9 cellular contexts compared by ENCODE assay signal in the genomic region with DNA sequence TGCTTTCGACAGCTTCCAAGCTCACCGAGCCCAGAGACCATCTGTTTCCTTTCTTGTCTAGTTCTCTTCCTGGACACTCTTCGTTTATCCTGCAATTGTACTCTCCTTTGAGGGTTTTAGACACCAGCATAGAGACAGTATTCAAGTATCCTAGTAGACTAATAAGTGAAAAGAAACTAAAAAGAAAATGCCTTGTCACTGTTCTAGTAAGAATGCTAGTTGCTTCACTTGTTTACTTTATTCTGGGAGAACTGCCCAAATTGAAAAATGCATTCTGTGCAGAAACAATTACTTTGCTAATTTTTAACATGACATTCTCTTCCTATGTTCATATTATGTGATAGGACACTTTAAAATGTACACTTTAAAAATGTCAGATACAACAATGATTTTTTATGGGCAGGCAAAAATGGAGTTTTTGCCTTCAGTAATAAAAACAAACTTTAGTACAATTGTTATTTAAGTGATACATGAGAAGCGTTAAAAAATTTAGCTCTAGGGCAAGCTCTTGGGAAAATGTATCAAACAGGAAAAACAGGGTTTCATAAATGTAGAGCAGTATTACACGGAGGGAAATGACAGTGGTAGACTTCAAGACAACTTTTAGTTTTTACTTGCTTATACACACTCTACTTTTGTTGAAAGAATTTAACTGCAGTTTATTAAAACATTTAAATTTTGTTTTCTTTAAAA. TPM values are rescaled to one million over a fixed set of nuclear protein-coding genes. Genes with fewer than 3 reads are reported as not detected.
A peak's percentile ranks its signal among the peaks of the same experiment; 100 is the strongest.
DNase-seq lines count a peak whose midpoint lies in the region; ATAC-seq, FAIRE-seq and TF ChIP-seq lines count a peak whose summit lies in the region.
"Had no signal": no experiment of that assay in that cellular context is flagged by ENCODE, and none has a peak within 500 bp of the region (broad histone marks: within the 10 kb centered on the region; RNA-seq: fewer than 3 reads in every experiment).

No MANE protein-coding gene starts in this region.

- POLR2A ChIA-PET in naive thymus-derived CD4-positive, alpha-beta T cell (lab: Charles Lee): interaction anchor here (0.6 to 2.4 kb wide), 5 partner anchors 8 to 649 kb away, joined by 3 to 8 read pairs (median 3); partner anchors contain the start of gene CCDC186

- H3K36me3 Mint-ChIP-seq in naive thymus-derived CD4-positive, alpha-beta T cell: peaks cover 0 to 12% (median 0%) of the 10 kb centered on the region in 5 donors

- no peak for TF ChIP-seq POLR2A in GM12892 (IDR thresholded peaks at IDR 0.05; ENCODE audit: low read depth, low read length)

- H3K36me3 ChIP-seq in SJSA1: peaks cover 17% of the 10 kb centered on the region
- no peaks in the 10 kb centered on the region for H3K36me3 ChIP-seq in naive thymus-derived CD4-positive, alpha-beta T cell (ENCODE audit: control insufficient read depth in 2 of 3, insufficient read depth in 3 of 3, low read length in 3 of 3)

- in situ Hi-C loops in GM13976 (cut with MboI; ENCODE audit: low sequenced_read_pairs, unreplicated experiment): no loop called here

- peaks cover 39% of the 10 kb centered on the region for H3K4me1 ChIP-seq in SJSA1 (replicated peaks)
- H3K4me1 ChIP-seq in naive thymus-derived CD4-positive, alpha-beta T cell (ENCODE audit: control insufficient read depth in 2 of 2, insufficient read depth in 2 of 2, low read length in 2 of 2): peaks cover 6 to 22% of the 10 kb centered on the region in 2 donors

- intact Hi-C loops in naive thymus-derived CD4-positive, alpha-beta T cell (cut with micrococcal nuclease): loop anchor here (2.0 to 10.0 kb wide), 8 partner anchors 34 to 1138 kb away; partner anchors contain the start of genes CCDC186 (in 1 of the 2), DCLRE1A (in 1 of the 2), NHLRC2 (in 1 of the 2) and TRUB1 (in 1 of the 2)

- DNase-seq in SJSA1 (ENCODE audit: low read depth in 1 of 2, low spot score in 2 of 2): peak in 1 of 2 experiments; percentile 73
- DNase-seq in naive thymus-derived CD4-positive, alpha-beta T cell: no peak
- DNase-seq in GM12892 (ENCODE audit: insufficient read length): no peak
- DNase-seq in GM13976 (ENCODE audit: low spot score): no peak

- H3K9me3 Mint-ChIP-seq in naive thymus-derived CD4-positive, alpha-beta T cell: no peaks in the 10 kb centered on the region

- peak overlapping the region; percentile 83 to 95 (median 92) for H3K27ac Mint-ChIP-seq in naive thymus-derived CD4-positive, alpha-beta T cell

- H3K4me3 Mint-ChIP-seq in naive thymus-derived CD4-positive, alpha-beta T cell: peak overlapping the region; percentile 79 to 96 (median 94)

- H3K27ac ChIP-seq in C4-2B (peak overlapping the region; percentile 98), SJSA1 (peak overlapping the region; percentile 92)
- H3K27ac ChIP-seq in naive thymus-derived CD4-positive, alpha-beta T cell (ENCODE audit: low read depth, low read length): peak overlapping the region; percentile 87

- H3K9me3 ChIP-seq in SJSA1 (replicated peaks): no peaks in the 10 kb centered on the region
- no peaks in the 10 kb centered on the region for H3K9me3 ChIP-seq in naive thymus-derived CD4-positive, alpha-beta T cell (ENCODE audit: control insufficient read depth in 2 of 3, low read length in 3 of 3)

- H3K27me3 ChIP-seq in SJSA1 (replicated peaks): no peaks in the 10 kb centered on the region
- no peaks in the 10 kb centered on the region for H3K27me3 ChIP-seq in naive thymus-derived CD4-positive, alpha-beta T cell (ENCODE audit: control insufficient read depth in 2 of 2, insufficient read depth in 2 of 2, low read length in 2 of 2)

- no peak for FAIRE-seq in GM12892 (lab: Jason Lieb, UNC)
- FAIRE-seq: TTC549 had no signal

- peak overlapping the region; percentile 97 for H3K4me3 ChIP-seq in SJSA1
- peak overlapping the region; percentile 83 for H3K4me3 ChIP-seq in naive thymus-derived CD4-positive, alpha-beta T cell (ENCODE audit: low read length)

- peaks cover 0 to 19% (median 0%) of the 10 kb centered on the region in 5 donors for H3K27me3 Mint-ChIP-seq in naive thymus-derived CD4-positive, alpha-beta T cell

- TF ChIP-seq CTCF in C4-2B (conservative IDR thresholded peaks at IDR 0.05): no peak
- TF ChIP-seq CTCF in GM13976 (IDR thresholded peaks at IDR 0.05; ENCODE audit: borderline replicate concordance, control extremely low read depth, extremely low read depth, insufficient read depth, missing control alignments): no peak

- ATAC-seq in GM21723 (IDR thresholded peaks at IDR 0.05; ENCODE audit: unreplicated experiment): peak; percentile 2
- ATAC-seq in esophagus mucosa: peak; percentile 12
- ATAC-seq in naive thymus-derived CD4-positive, alpha-beta T cell: no peak
- no peak for ATAC-seq in HG03280 (IDR thresholded peaks at IDR 0.05; ENCODE audit: unreplicated experiment)

- CTCF ChIA-PET in naive thymus-derived CD4-positive, alpha-beta T cell (lab: Charles Lee): interaction anchor here (0.6 to 1.8 kb wide), 6 partner anchors 10 to 356 kb away, joined by 3 to 14 read pairs (median 4); partner anchors contain the start of gene TRUB1

- H3K4me1 Mint-ChIP-seq in naive thymus-derived CD4-positive, alpha-beta T cell: peaks cover 20 to 47% (median 39%) of the 10 kb centered on the region in 7 donors

RNA-seq across cellular contexts. Expression of gene FHIP2A, which starts 1.3 kb away (rescaled TPM):
- total RNA-seq in SJSA1 (2014; rRNA removed; shearing (Covaris generic)): 18.5 and 24.8 TPM in 2 replicates
- total RNA-seq in esophagus mucosa: 7.9 TPM
- 10 to 100 TPM; 17.5 to 28.7 (median 19.6) TPM for total RNA-seq in naive thymus-derived CD4-positive, alpha-beta T cell
- 1 to 10 TPM; 6.1 to 6.2 TPM for polyA plus RNA-seq in naive thymus-derived CD4-positive, alpha-beta T cell
- polyA plus RNA-seq in GM12892 (2012; ENCODE audit: missing spikeins): 15.8 TPM

Comparison
In these comparisons a context has a peak if more than half of its experiments do, and no peak if none do; other contexts are left out.
1. ATAC-seq: peak in GM21723 (single experiment) and esophagus mucosa (single experiment); none in naive thymus-derived CD4-positive, alpha-beta T cell (single experiment) and HG03280 (single experiment).
2. Peak in every context shown above with its lines, with median percentiles within 50 percentile points of each other: H3K27ac ChIP-seq.